Comparison of ENCODE assay signal across 24 cellular contexts in the genomic region with DNA sequence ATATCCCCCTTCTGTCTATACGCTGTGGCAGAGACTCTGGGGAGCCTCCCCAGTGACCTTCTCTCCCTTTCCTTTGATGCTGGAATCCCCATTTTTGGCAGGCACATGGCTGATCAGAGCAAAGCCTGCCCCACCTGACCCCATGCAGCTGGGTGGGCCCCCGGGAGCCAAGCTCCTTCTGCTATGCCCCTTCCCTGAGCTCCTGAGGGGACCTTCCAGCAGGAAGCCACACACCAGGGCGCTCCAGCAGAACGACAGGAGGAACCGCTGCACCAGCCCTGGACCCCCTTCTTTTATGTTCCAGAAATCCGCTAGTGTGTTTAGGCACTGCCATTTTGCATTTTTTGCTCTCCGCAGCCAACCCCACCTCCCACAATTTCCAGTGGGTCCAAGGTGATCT. TPM values are rescaled to one million over a fixed set of nuclear protein-coding genes. Genes with fewer than 3 reads are reported as not detected.
DNase-seq lines count a peak whose midpoint lies in the region; ATAC-seq, FAIRE-seq and TF ChIP-seq lines count a peak whose summit lies in the region.
"Had no signal": no experiment of that assay in that cellular context is flagged by ENCODE, and none has a peak within 500 bp of the region (broad histone marks: within the 10 kb centered on the region; RNA-seq: fewer than 3 reads in every experiment).

No MANE protein-coding gene starts in this region.

- TF ChIP-seq CTCF in IMR-90 (conservative IDR thresholded peaks at IDR 0.05; ENCODE audit: low read depth, low read length) (no peak), H1 (IDR thresholded peaks at IDR 0.05; ENCODE audit: control extremely low read depth in 1 of 3, insufficient read depth in 1 of 3, low read depth in 1 of 3, low read length in 3 of 3) (no peak)

- no peak for DNase-seq in T-helper 1 cell
- DNase-seq in IMR-90, result no peak
- DNase-seq in H1 (ENCODE audit: low read depth in 1 of 2, low spot score in 2 of 2), result no peak
- DNase-seq in sciatic nerve (ENCODE audit: low spot score), result peak; percentile 44
- no peak for DNase-seq in SIG-M5 treated with dmso at 0.1 percent for 504 hours (lab: John Stamatoyannopoulos, UW; ENCODE audit: unreplicated experiment)
- DNase-seq in AG08395 (ENCODE audit: low spot score), result no peak
- DNase-seq: anterior cingulate cortex, C1 segment of cervical spinal cord, DMS79 treated with DMSO at 0.1 percent for 48 hours, hippocampal formation, kidney glomerular epithelial cell, NCI-H1092 treated with DMSO at 0.1 percent for 48 hours, NCI-H2171, NCI-H748 treated with DMSO at 0.1 percent for 48 hours, ovary, small intestine had no signal

- H3K4me1 ChIP-seq in IMR-90 (ENCODE audit: control insufficient read depth, insufficient read depth, low read length) (no peaks in the 10 kb centered on the region), H1 (replicated peaks in 1 of 4; ENCODE audit: control insufficient read depth in 3 of 4, insufficient read depth in 4 of 4, low read length in 3 of 4) (no peaks in the 10 kb centered on the region; a peak in 1 of 7 replicates)

- H3K56ac ChIP-seq in IMR-90 (ENCODE audit: extremely low read depth, insufficient read depth, low read length) (no peak overlapping the region), H1 (replicated peaks; ENCODE audit: insufficient read length, low read depth, low read length) (no peak overlapping the region)

- no peaks in the 10 kb centered on the region for H3K4me1 Mint-ChIP-seq in T-helper 1 cell treated with Interleukin-12 subunit alpha and Interleukin-12 subunit beta and Interleukin-4 antibody, amounts not matched to agents 30 μg/mL and 1 μg/mL, for 36 hours (ENCODE audit: low read depth)

- H2BK15ac ChIP-seq in IMR-90 (ENCODE audit: low read depth, low read length), result no peak overlapping the region
- no peak overlapping the region for H2BK15ac ChIP-seq in H1 (ENCODE audit: low read length)

- H3K23me2 ChIP-seq in H1 (ENCODE audit: low read depth, low read length), result no peaks in the 10 kb centered on the region

- H3K27me3 ChIP-seq in IMR-90 (ENCODE audit: control insufficient read depth, insufficient read depth, low read length), result no peaks in the 10 kb centered on the region
- no peaks in the 10 kb centered on the region for H3K27me3 ChIP-seq in H1 (replicated peaks in 1 of 4; ENCODE audit: control insufficient read depth in 3 of 4, extremely low read depth in 1 of 4, insufficient read depth in 3 of 4, low read length in 3 of 4)
- H3K27me3 ChIP-seq: ovary had no signal

- H3K9me3 ChIP-seq in IMR-90 (ENCODE audit: control insufficient read depth, insufficient read depth, low read length), result no peaks in the 10 kb centered on the region
- no peaks in the 10 kb centered on the region for H3K9me3 ChIP-seq in H1 (ENCODE audit: insufficient read depth in 2 of 2, low read depth in 1 of 2, low read length in 1 of 2)
- H3K9me3 ChIP-seq: ovary had no signal

- H3K9me1 ChIP-seq in IMR-90 (ENCODE audit: insufficient read depth, low read length), result 0 out of 2 replicates have a peak, but pooled peaks cover 7% of the 10 kb centered on the region

- dilution Hi-C loops in IMR-90 (cut with HindIII; ENCODE audit: low sequenced_read_pairs, unreplicated experiment), result no loop called here

- H3K4ac ChIP-seq in IMR-90 (ENCODE audit: low read depth, low read length) (peak overlapping the region; percentile 50; the same call in 1 of the 2 replicates), H1 (replicated peaks; ENCODE audit: insufficient read length, low read depth, low read length) (no peak overlapping the region)

- H3K4me3 ChIP-seq in IMR-90 (ENCODE audit: insufficient read depth, low read depth, low read length) (no peak overlapping the region), H1 (ENCODE audit: extremely low read depth in 1 of 4, insufficient read depth in 2 of 4, low read depth in 3 of 4, low read length in 4 of 4) (no peak overlapping the region)
- H3K4me3 ChIP-seq: ovary had no signal

- H3K14ac ChIP-seq in IMR-90 (replicated peaks; ENCODE audit: low read depth, low read length) (no peak overlapping the region), H1 (ENCODE audit: insufficient read length) (no peak overlapping the region)

- H3K4me3 Mint-ChIP-seq in T-helper 1 cell treated with Interleukin-12 subunit alpha and Interleukin-12 subunit beta and Interleukin-4 antibody, amounts not matched to agents 30 μg/mL and 1 μg/mL, for 36 hours, result no peak overlapping the region
- H3K4me3 Mint-ChIP-seq: activated CD4-positive, alpha-beta memory T cell treated with anti-CD3 and anti-CD28 coated beads, Interleukin-2, amount 10 ng/mL, durations not matched to agents 7 days and 5 days had no signal

- POLR2A ChIA-PET in IMR-90 (lab: Charles Lee; ENCODE audit: unreplicated experiment), result no interaction called here
- POLR2A ChIA-PET in H1 (lab: Charles Lee; ENCODE audit: partially characterized antibody), result interaction anchor here (1.7 kb wide), 1 partner anchor 236 kb away, joined by 5 read pairs; no protein-coding TSS in a partner anchor

- H3K9ac ChIP-seq in IMR-90 (ENCODE audit: low read depth, low read length), result no peak overlapping the region
- H3K9ac ChIP-seq in H1 (replicated peaks in 1 of 4; ENCODE audit: extremely low read depth in 1 of 4, low read depth in 3 of 4, low read length in 3 of 4), result no peak overlapping the region
- H3K9ac ChIP-seq: KMS-11 had no signal

- H2BK5ac ChIP-seq in IMR-90 (ENCODE audit: low read depth, low read length, poor library complexity, severe bottlenecking) (no peak overlapping the region), H1 (ENCODE audit: low read depth, low read length) (0 out of 2 replicates have a peak overlapping the region, but pooled peaks have one; percentile 60)

- no peaks in the 10 kb centered on the region for H4K20me1 ChIP-seq in IMR-90 (ENCODE audit: insufficient read depth, low read length)
- no peaks in the 10 kb centered on the region for H4K20me1 ChIP-seq in H1 (replicated peaks in 1 of 2; ENCODE audit: control insufficient read depth in 1 of 2, insufficient read depth in 2 of 2, low read length in 2 of 2)

- FAIRE-seq in H1 (lab: Jason Lieb, UNC), result no peak
- FAIRE-seq: H54, small intestine had no signal

- TF ChIP-seq POLR2A in IMR-90 (IDR thresholded peaks at IDR 0.05; ENCODE audit: low read depth, low read length), result no peak
- TF ChIP-seq POLR2A in H1 (IDR thresholded peaks at IDR 0.05; ENCODE audit: control extremely low read depth in 1 of 2, low read depth in 2 of 2, low read length in 2 of 2), result no peak

- in situ Hi-C loops in IMR-90 (cut with MboI; ENCODE audit: low sequenced_read_pairs), result no loop called here

- no peak overlapping the region for H2BK20ac ChIP-seq in IMR-90 (ENCODE audit: low read depth, low read length)
- no peak overlapping the region for H2BK20ac ChIP-seq in H1 (ENCODE audit: low read length)

- H3K23ac ChIP-seq in IMR-90 (ENCODE audit: low read depth, low read length) (no peak overlapping the region), H1 (ENCODE audit: insufficient read length) (no peak overlapping the region)

- H3K36me3 Mint-ChIP-seq in T-helper 1 cell treated with Interleukin-12 subunit alpha and Interleukin-12 subunit beta and Interleukin-4 antibody, amounts not matched to agents 30 μg/mL and 1 μg/mL, for 36 hours (ENCODE audit: low read depth), result peaks cover 16% of the 10 kb centered on the region

- H2BK120ac ChIP-seq in IMR-90 (ENCODE audit: low read depth, low read length) (no peak overlapping the region), H1 (replicated peaks; ENCODE audit: low read depth, low read length) (no peak overlapping the region)

- H4K8ac ChIP-seq in IMR-90 (ENCODE audit: low read depth in 2 of 2, low read length in 2 of 2) (0 out of 4 replicates have a peak overlapping the region, but pooled peaks of 1 of the 2 experiments have one; percentile 55), H1 (ENCODE audit: extremely low read depth, insufficient read depth, low read length) (no peak overlapping the region; the same call in 1 of the 2 replicates)

- no TSS peak for BruUV-seq in IMR-90 (replicated peaks; lab: Mats Ljungman, UMichigan)

- no peak for TF ChIP-seq EP300 in H1 (IDR thresholded peaks at IDR 0.05; ENCODE audit: borderline replicate concordance in 1 of 2, low read depth in 2 of 2, low read length in 2 of 2)

- peak overlapping the region; percentile 43 for H3K27ac Mint-ChIP-seq in T-helper 1 cell treated with Interleukin-12 subunit alpha and Interleukin-12 subunit beta and Interleukin-4 antibody, amounts not matched to agents 30 μg/mL and 1 μg/mL, for 36 hours

- H3K36me3 ChIP-seq in IMR-90 (ENCODE audit: control insufficient read depth, insufficient read depth, low read length), result peaks cover 29% of the 10 kb centered on the region
- H3K36me3 ChIP-seq in H1 (ENCODE audit: control insufficient read depth in 2 of 4, insufficient read depth in 4 of 4, low read length in 3 of 4), result peaks cover 0 to under 1% (median 0%) of the 10 kb centered on the region in 4 experiments; a peak in 3 of 8 replicates
- H3K36me3 ChIP-seq: ovary had no signal

- H2BK12ac ChIP-seq in H1 (ENCODE audit: low read depth, low read length), result no peak overlapping the region

- CTCF ChIA-PET in IMR-90 (lab: Yijun Ruan, JAX) (interaction anchor here (1.3 kb wide), 1 partner anchor 10 kb away, joined by 4 read pairs; no protein-coding TSS in a partner anchor), H1 (lab: Charles Lee; ENCODE audit: partially characterized antibody) (interaction anchor here (1.1 to 1.4 kb wide), 2 partner anchors 9 to 35 kb away, joined by 3 to 5 read pairs; no protein-coding TSS in a partner anchor)

- H3K79me1 ChIP-seq in IMR-90 (ENCODE audit: low read depth in 1 of 2, low read length in 2 of 2), result no peaks in the 10 kb centered on the region
- H3K79me1 ChIP-seq in H1 (ENCODE audit: low read depth, low read length), result no peaks in the 10 kb centered on the region; the same call in 1 of the 2 replicates

- peak overlapping the region; percentile 55 for H2AK9ac ChIP-seq in IMR-90 (replicated peaks; ENCODE audit: low read depth, low read length, poor library complexity)

- H3K27ac ChIP-seq in IMR-90 (ENCODE audit: insufficient read depth, low read length) (no peak overlapping the region), H1 (ENCODE audit: low read depth, low read length) (no peak overlapping the region)
- H3K27ac ChIP-seq: 22Rv1, KMS-11, ovary had no signal

- no peaks in the 10 kb centered on the region for H3K27me3 Mint-ChIP-seq in T-helper 1 cell treated with Interleukin-12 subunit alpha and Interleukin-12 subunit beta and Interleukin-4 antibody, amounts not matched to agents 30 μg/mL and 1 μg/mL, for 36 hours (ENCODE audit: low read depth)
- H3K27me3 Mint-ChIP-seq: activated CD4-positive, alpha-beta memory T cell treated with anti-CD3 and anti-CD28 coated beads, Interleukin-2, amount 10 ng/mL, durations not matched to agents 7 days and 5 days had no signal

- 93% methylated on average over 5 of the region's 7 CpGs; no CpG with 5 or more reads in 1 of the 2 experiments for WGBS in IMR-90 (ENCODE audit: extremely low coverage in 2 of 2, insufficient read length in 1 of 2), 2 experiments
- 93% methylated on average over 7 of the region's 7 CpGs; no CpG with 5 or more reads in 1 of the 2 experiments for WGBS in H1 (ENCODE audit: extremely low coverage in 1 of 2, insufficient coverage in 1 of 2, insufficient read length in 1 of 2, insufficient replicate concordance in 2 of 2, low coverage in 1 of 2, low lambda C conversion rate in 2 of 2, missing lambda C conversion rate in 1 of 2), 2 experiments

- TF ChIP-seq RAD21 in IMR-90 (IDR thresholded peaks at IDR 0.05; ENCODE audit: low read length), result no peak
- TF ChIP-seq RAD21 in H1 (IDR thresholded peaks at IDR 0.05 in 1 of 2, conservative IDR thresholded peaks at IDR 0.05 in 1 of 2; ENCODE audit: low read depth in 2 of 2, low read length in 2 of 2), result no peak

- H3K79me2 ChIP-seq in H1 (ENCODE audit: control insufficient read depth in 1 of 2, insufficient read depth in 2 of 2, low read length in 2 of 2), result no peaks in the 10 kb centered on the region

- H3K18ac ChIP-seq in IMR-90 (ENCODE audit: low read depth, low read length), result no peak overlapping the region
- H3K18ac ChIP-seq in H1 (ENCODE audit: extremely low read depth, low read length), result no peak overlapping the region; the same call in 1 of the 2 replicates

- no peaks in the 10 kb centered on the region for H3K9me3 Mint-ChIP-seq in T-helper 1 cell treated with Interleukin-12 subunit alpha and Interleukin-12 subunit beta and Interleukin-4 antibody, amounts not matched to agents 30 μg/mL and 1 μg/mL, for 36 hours
- H3K9me3 Mint-ChIP-seq: activated CD4-positive, alpha-beta memory T cell treated with anti-CD3 and anti-CD28 coated beads, Interleukin-2, amount 10 ng/mL, durations not matched to agents 7 days and 5 days; activated T-helper 2 cell treated with anti-CD3 and anti-CD28 coated beads, Interferon-gamma antibody, Interleukin-2, Interleukin-4, amounts not matched to agents 10 μg/mL and 5 μg/mL and 100 μg/mL, durations not matched to agents 14 hours and 24 hours and 36 hours had no signal

- peak overlapping the region; percentile 43 for H2AK5ac ChIP-seq in IMR-90 (ENCODE audit: low read depth, low read length)
- no peak overlapping the region for H2AK5ac ChIP-seq in H1 (ENCODE audit: low read depth, low read length)

- intact Hi-C loops in IMR-90 (cut with micrococcal nuclease), result no loop called here
- intact Hi-C loops in sciatic nerve (cut with DNase I), result no loop called here

- H4K91ac ChIP-seq in IMR-90 (ENCODE audit: insufficient read depth, low read depth, low read length), result peak overlapping the region; percentile 43; the same call in 1 of the 2 replicates
- no peak overlapping the region for H4K91ac ChIP-seq in H1 (replicated peaks; ENCODE audit: insufficient read length, low read length)

- H4K5ac ChIP-seq in IMR-90 (ENCODE audit: low read depth, low read length) (no peak overlapping the region), H1 (ENCODE audit: insufficient read length, low read depth, low read length) (no peak overlapping the region)

- no peak for ATAC-seq in IMR-90 (ENCODE audit: low read depth)
- no peak for ATAC-seq in sciatic nerve
- no peak for ATAC-seq in HG03521 (IDR thresholded peaks at IDR 0.05; ENCODE audit: unreplicated experiment)
- ATAC-seq: Panc1 had no signal

- H2AFZ ChIP-seq in IMR-90 (replicated peaks; ENCODE audit: low read length, poor library complexity) (peak overlapping the region; percentile 56), H1 (ENCODE audit: low read length) (no peak overlapping the region)

- H3K4me2 ChIP-seq in IMR-90 (ENCODE audit: low read depth, low read length), result no peak overlapping the region
- H3K4me2 ChIP-seq in H1 (ENCODE audit: insufficient read depth in 1 of 2, low read depth in 2 of 2, low read length in 2 of 2), result no peak overlapping the region
- H3K4me2 ChIP-seq: KMS-11 had no signal

RNA-seq across cellular contexts. Expression of a gene that starts 44.6 kb away (rescaled TPM):
- 69.7 and 70.4 TPM in 2 replicates for total RNA-seq in IMR-90 (2012; rRNA removed)
- polyA plus RNA-seq in IMR-90 (2012; rRNA removed), result 34.7 and 41.3 TPM in 2 replicates
- polyA plus RNA-seq in IMR-90 (2012; cell fraction: cytosol; rRNA removed), result 20.0 and 24.0 TPM in 2 replicates
- 16.7 and 36.6 TPM in 2 replicates for polyA plus RNA-seq in IMR-90 (2012; cell fraction: nucleus; rRNA removed; ENCODE audit: low replicate concordance)
- 33.1 and 36.3 TPM in 2 replicates for total RNA-seq in H1 (2021; fragmentation: NEBNext Ultra II Directional; extraction: Animal tissue kit (Norgen Biotek cat#: 25700))
- 16.1 and 18.1 TPM in 2 replicates for polyA plus RNA-seq in H1 (2011; rRNA removed)
- polyA plus RNA-seq in H1 (2011; cell fraction: cytosol; rRNA removed), result 24.2 TPM
- 20.6 TPM for polyA plus RNA-seq in H1 (2011; cell fraction: nucleus; rRNA removed)
- 28.4 to 33.5 TPM (median 31.0 TPM) in 4 replicates for polyA plus RNA-seq in H1 (2012, experiment 1 of 2)
- 25.2 TPM for polyA plus RNA-seq in H1 (2012, experiment 2 of 2)
- polyA plus RNA-seq in H1 (2013, experiment 1 of 2), result 17.9 TPM
- 16.1 TPM for polyA plus RNA-seq in H1 (2013, experiment 2 of 2)
- 28.5 and 32.7 TPM in 2 replicates for polyA minus RNA-seq in H1 (2011; rRNA and poly(A)+ RNA removed)
- 10.0 TPM for polyA minus RNA-seq in H1 (2011; cell fraction: cytosol; rRNA and poly(A)+ RNA removed)
- polyA minus RNA-seq in H1 (2011; cell fraction: nucleus; rRNA and poly(A)+ RNA removed), result 11.2 TPM
- 26.5 TPM for total RNA-seq in sciatic nerve
